ENCODE assay signal across 9 cellular contexts in the genomic region with DNA sequence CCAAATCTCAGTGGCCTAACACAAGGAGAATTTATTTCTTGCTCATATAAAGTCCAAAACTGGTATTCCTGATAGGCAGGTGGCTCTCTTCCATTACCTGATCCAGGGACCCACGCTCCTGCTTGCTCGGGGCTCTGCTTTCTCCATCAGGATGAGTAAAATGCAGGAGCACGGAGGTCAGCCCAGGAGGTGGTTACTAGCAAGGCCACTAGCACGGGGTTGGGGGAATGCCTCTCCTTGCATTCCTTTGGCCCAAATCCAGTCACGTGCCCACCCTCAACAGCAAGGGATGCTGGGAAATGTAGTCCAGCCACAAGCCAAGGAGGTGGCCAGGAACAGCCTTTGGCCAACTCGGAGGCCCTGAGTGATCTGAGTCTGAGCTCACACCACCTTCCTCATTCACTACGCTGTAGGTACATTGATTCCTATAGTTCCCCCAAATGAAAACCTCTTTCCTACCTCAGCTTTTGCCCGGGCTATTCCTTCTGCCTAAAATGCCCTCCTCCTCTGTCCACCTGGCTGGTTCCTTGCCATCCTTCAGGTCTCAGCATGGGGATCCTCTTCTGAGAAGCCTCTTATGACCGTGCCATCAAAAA. TPM values are rescaled to one million over a fixed set of nuclear protein-coding genes. Genes with fewer than 3 reads are reported as not detected.
DNase-seq lines count a peak whose midpoint lies in the region; ATAC-seq and TF ChIP-seq lines count a peak whose summit lies in the region.
"Had no signal": no experiment of that assay in that cellular context is flagged by ENCODE, and none has a peak within 500 bp of the region (broad histone marks: within the 10 kb centered on the region; RNA-seq: fewer than 3 reads in every experiment).

No MANE protein-coding gene starts in this region.

- no peak for TF ChIP-seq CTCF in HFFc6 (IDR thresholded peaks at IDR 0.05)
- TF ChIP-seq CTCF in RWPE2 (IDR thresholded peaks at IDR 0.05; ENCODE audit: poor library complexity, severe bottlenecking): no peak

- H3K4me3 Mint-ChIP-seq in HFFc6: peak overlapping the region; percentile 9; the same call in 1 of the 2 replicates
- H3K4me3 Mint-ChIP-seq: activated naive CD8-positive, alpha-beta T cell treated with anti-CD3 and anti-CD28 coated beads, Interleukin-2, amount 10 ng/mL, durations not matched to agents 7 days and 5 days had no signal

- H3K4me1 Mint-ChIP-seq in HFFc6 (ENCODE audit: low read depth): peaks cover 52% of the 10 kb centered on the region

- peak; percentile 12 for DNase-seq in COLO668 (lab: John Stamatoyannopoulos, UW; ENCODE audit: unreplicated experiment)
- peak; percentile 61 for DNase-seq in HFFc6
- peak; percentile 85 for DNase-seq in RWPE2 (ENCODE audit: low spot score)
- DNase-seq in foreskin melanocyte: peak; percentile 56
- peak in 9 of 10 donors; percentile 18 to 91 (median 48) for DNase-seq in posterior cingulate gyrus
- DNase-seq in T-helper 1 cell: no peak
- no peak for DNase-seq in GDM1 (lab: John Stamatoyannopoulos, UW)
- DNase-seq: activated naive CD8-positive, alpha-beta T cell treated with anti-CD3 and anti-CD28 coated beads, Interleukin-2, amount 10 ng/mL, durations not matched to agents 7 days and 5 days had no signal

- H3K9me3 Mint-ChIP-seq in HFFc6: no peaks in the 10 kb centered on the region
- H3K9me3 Mint-ChIP-seq: activated naive CD8-positive, alpha-beta T cell treated with anti-CD3 and anti-CD28 coated beads, Interleukin-2, amount 10 ng/mL, durations not matched to agents 7 days and 5 days had no signal

- no peaks in the 10 kb centered on the region for H3K9me3 ChIP-seq in RWPE2 (ENCODE audit: severe bottlenecking)

- peaks cover 4% of the 10 kb centered on the region for H3K36me3 Mint-ChIP-seq in HFFc6 (ENCODE audit: low read depth)
- H3K36me3 Mint-ChIP-seq: activated naive CD8-positive, alpha-beta T cell treated with anti-CD3 and anti-CD28 coated beads, Interleukin-2, amount 10 ng/mL, durations not matched to agents 7 days and 5 days had no signal

- H3K4me1 ChIP-seq in RWPE2 (ENCODE audit: insufficient read depth, poor library complexity, severe bottlenecking): peaks cover 10% of the 10 kb centered on the region

- ATAC-seq in RWPE2 (ENCODE audit: low read depth) (peak; percentile 78), HG02884 (IDR thresholded peaks at IDR 0.05; ENCODE audit: unreplicated experiment) (no peak)

- no peak overlapping the region for H3K4me3 ChIP-seq in RWPE2 (ENCODE audit: severe bottlenecking)

- H3K27ac ChIP-seq in RWPE2 (ENCODE audit: poor library complexity, severe bottlenecking): no peak overlapping the region

- peaks cover 2% of the 10 kb centered on the region; the same call in 1 of the 2 replicates for H3K27me3 Mint-ChIP-seq in HFFc6 (ENCODE audit: insufficient read depth)

- H3K27ac Mint-ChIP-seq in HFFc6: no peak overlapping the region
- H3K27ac Mint-ChIP-seq: activated naive CD8-positive, alpha-beta T cell treated with anti-CD3 and anti-CD28 coated beads, Interleukin-2, amount 10 ng/mL, durations not matched to agents 7 days and 5 days had no signal

- intact Hi-C loops in posterior cingulate gyrus (cut with DNase I): no loop called here

- no peaks in the 10 kb centered on the region for H3K27me3 ChIP-seq in RWPE2 (ENCODE audit: insufficient read depth, poor library complexity, severe bottlenecking)

- H3K36me3 ChIP-seq in RWPE2 (ENCODE audit: low read depth): no peaks in the 10 kb centered on the region

RNA-seq across cellular contexts. Expression of a gene that starts 38.3 kb away (rescaled TPM):
- total RNA-seq in HFFc6 (2021; fragmentation: NEBNext Ultra II Directional; extraction: Animal tissue kit (Norgen Biotek cat#: 25700)): 10 to 100 TPM; 65.0 to 77.4 (median 72.0) TPM

Comparison
In these comparisons a context has a peak if more than half of its experiments do, and no peak if none do; other contexts are left out.
1. DNase-seq: peak in COLO668 (single experiment), HFFc6 (single experiment), RWPE2 (single experiment), foreskin melanocyte (single experiment) and posterior cingulate gyrus (9 of 10); none in T-helper 1 cell (0 of 5) and GDM1 (single experiment).